ENCODE assay signal across 27 cellular contexts in genomic region chr3:89032331-89033063, GRCh38.
DNase-seq lines count a peak whose midpoint lies in the region; ATAC-seq and TF ChIP-seq lines count a peak whose summit lies in the region.
"Had no signal": no experiment of that assay in that cellular context is flagged by ENCODE, and none has a peak within 500 bp of the region (broad histone marks: within the 10 kb centered on the region; RNA-seq: fewer than 3 reads in every experiment).

No MANE protein-coding gene starts in this region.

- H3K27ac ChIP-seq in A673 (ENCODE audit: low read depth, low read length, poor library complexity, severe bottlenecking) = peak overlapping the region; percentile 37
- H3K27ac ChIP-seq: A549, hepatocyte, pancreas had no signal

- H3K27ac Mint-ChIP-seq in stimulated activated naive CD8-positive, alpha-beta T cell treated with anti-CD3 and anti-CD28 coated beads, Interleukin-15, amount 100 ng/mL, for 72 hours = peak overlapping the region in 1 of 2 donors; percentile 37
- H3K27ac Mint-ChIP-seq: activated CD4-positive, alpha-beta memory T cell treated with anti-CD3 and anti-CD28 coated beads for 36 hours; activated naive CD4-positive, alpha-beta T cell treated with anti-CD3 and anti-CD28 coated beads, Interleukin-2, amount 50 U/mL, for 24 hours; activated T-helper 17 cell treated with anti-CD3 and anti-CD28 coated beads, Interleukin-2, amount 50 U/mL, for 72 hours; natural killer cell had no signal

- H3K9me3 ChIP-seq in A673 (ENCODE audit: low read depth, low read length, poor library complexity, severe bottlenecking) = no peaks in the 10 kb centered on the region
- H3K9me3 ChIP-seq: A549, pancreas had no signal

- no peak overlapping the region for H3K4me3 Mint-ChIP-seq in stimulated activated naive CD8-positive, alpha-beta T cell treated with anti-CD3 and anti-CD28 coated beads, Interleukin-15, amount 100 ng/mL, for 72 hours
- H3K4me3 Mint-ChIP-seq: activated CD4-positive, alpha-beta memory T cell treated with anti-CD3 and anti-CD28 coated beads for 36 hours; activated naive CD4-positive, alpha-beta T cell treated with anti-CD3 and anti-CD28 coated beads, Interleukin-2, amount 50 U/mL, for 24 hours; activated T-helper 17 cell treated with anti-CD3 and anti-CD28 coated beads, Interleukin-2, amount 50 U/mL, for 72 hours; natural killer cell had no signal

- peak; percentile 65 for DNase-seq in A673 (ENCODE audit: low spot score)
- DNase-seq in epithelial cell of proximal tubule (ENCODE audit: low read depth) = peak; percentile 13
- DNase-seq in kidney tubule cell (ENCODE audit: low spot score) = peak; percentile 8
- no peak for DNase-seq in activated naive CD4-positive, alpha-beta T cell treated with anti-CD3 and anti-CD28 coated beads, Interleukin-2, amount 50 U/mL, for 16 hours
- DNase-seq in 8988T = no peak
- no peak for DNase-seq in GM13976 (ENCODE audit: low spot score)
- no peak for DNase-seq in stimulated activated naive CD8-positive, alpha-beta T cell treated with anti-CD3 and anti-CD28 coated beads, Interleukin-15, amount 100 ng/mL, for 72 hours
- DNase-seq: activated CD4-positive, alpha-beta memory T cell treated with anti-CD3 and anti-CD28 coated beads for 36 hours; activated CD8-positive, alpha-beta memory T cell treated with anti-CD3 and anti-CD28 coated beads, Interleukin-2, amount 50 U/mL, for 48 hours; anterior cingulate cortex; central memory CD4-positive, alpha-beta T cell; dermis blood vessel endothelial cell; midbrain; natural killer cell; NCI-H1105 treated with DMSO at 0.1 percent for 48 hours; NCI-H2081; NCI-H345; OCI-M1; pancreas; stimulated activated CD4-positive, alpha-beta T cell treated with anti-CD3 and anti-CD28 coated beads, Interleukin-2, amount 100 ng/mL, for 48 hours; T-helper 1 cell; trophoblast cell had no signal

- in situ Hi-C loops in GM13976 (cut with MboI; ENCODE audit: low sequenced_read_pairs, unreplicated experiment) = no loop called here

- ATAC-seq in stimulated activated naive CD8-positive, alpha-beta T cell treated with anti-CD3 and anti-CD28 coated beads, Interleukin-15, amount 100 ng/mL, for 72 hours = no peak
- ATAC-seq: A549; activated T-helper 17 cell treated with anti-CD3 and anti-CD28 coated beads, Interleukin-2, amount 50 U/mL, for 72 hours; natural killer cell; pancreas had no signal

- no peak for TF ChIP-seq RAD21 in Ishikawa (IDR thresholded peaks at IDR 0.05; ENCODE audit: low read depth)

- TF ChIP-seq CTCF in A673 (conservative IDR thresholded peaks at IDR 0.05; ENCODE audit: low read depth, low read length) = no peak
- TF ChIP-seq CTCF in epithelial cell of proximal tubule (conservative IDR thresholded peaks at IDR 0.05; ENCODE audit: low read depth, low read length) = no peak
- TF ChIP-seq CTCF in GM13976 (IDR thresholded peaks at IDR 0.05; ENCODE audit: borderline replicate concordance, control extremely low read depth, extremely low read depth, insufficient read depth, missing control alignments) = no peak

- no peaks in the 10 kb centered on the region for H3K4me1 Mint-ChIP-seq in stimulated activated naive CD8-positive, alpha-beta T cell treated with anti-CD3 and anti-CD28 coated beads, Interleukin-15, amount 100 ng/mL, for 72 hours
- H3K4me1 Mint-ChIP-seq: activated naive CD4-positive, alpha-beta T cell treated with anti-CD3 and anti-CD28 coated beads, Interleukin-2, amount 50 U/mL, for 24 hours; activated T-helper 17 cell treated with anti-CD3 and anti-CD28 coated beads, Interleukin-2, amount 50 U/mL, for 72 hours; natural killer cell had no signal

- no peaks in the 10 kb centered on the region for H3K27me3 Mint-ChIP-seq in stimulated activated naive CD8-positive, alpha-beta T cell treated with anti-CD3 and anti-CD28 coated beads, Interleukin-15, amount 100 ng/mL, for 72 hours
- H3K27me3 Mint-ChIP-seq: activated CD4-positive, alpha-beta memory T cell treated with anti-CD3 and anti-CD28 coated beads for 36 hours; activated naive CD4-positive, alpha-beta T cell treated with anti-CD3 and anti-CD28 coated beads, Interleukin-2, amount 50 U/mL, for 24 hours; activated T-helper 17 cell treated with anti-CD3 and anti-CD28 coated beads, Interleukin-2, amount 50 U/mL, for 72 hours had no signal

- no peak overlapping the region for H3K4me3 ChIP-seq in A673 (ENCODE audit: low read depth, low read length, poor library complexity, severe bottlenecking)
- no peak overlapping the region for H3K4me3 ChIP-seq in epithelial cell of proximal tubule (ENCODE audit: low read depth, low read length)
- H3K4me3 ChIP-seq: A549, hepatocyte, pancreas had no signal

- H3K27me3 ChIP-seq in A673 (replicated peaks; ENCODE audit: insufficient read depth, low read depth, low read length, poor library complexity) = no peaks in the 10 kb centered on the region
- H3K27me3 ChIP-seq: hepatocyte, pancreas had no signal

- no peak for TF ChIP-seq EP300 in Ishikawa (IDR thresholded peaks at IDR 0.05; ENCODE audit: borderline replicate concordance)

- no TSS peak for BruUV-seq in A673 (replicated peaks; lab: Mats Ljungman, UMichigan)

- POLR2A ChIA-PET in A673 (lab: Charles Lee; ENCODE audit: low non-redundant PET) = no interaction called here

- H3K9me3 Mint-ChIP-seq in stimulated activated naive CD8-positive, alpha-beta T cell treated with anti-CD3 and anti-CD28 coated beads, Interleukin-15, amount 100 ng/mL, for 72 hours = peaks cover under 1 to 10% of the 10 kb centered on the region in 2 donors
- H3K9me3 Mint-ChIP-seq: activated naive CD4-positive, alpha-beta T cell treated with anti-CD3 and anti-CD28 coated beads, Interleukin-2, amount 50 U/mL, for 24 hours; activated T-helper 17 cell treated with anti-CD3 and anti-CD28 coated beads, Interleukin-2, amount 50 U/mL, for 72 hours had no signal

- H3K4me1 ChIP-seq in A673 (ENCODE audit: insufficient read depth, low read length, poor library complexity, severe bottlenecking) = peaks cover 18% of the 10 kb centered on the region
- H3K4me1 ChIP-seq: A549, pancreas had no signal

- CTCF ChIA-PET in A673 (lab: Charles Lee) = no interaction called here

- intact Hi-C loops in A673 (cut with micrococcal nuclease; ENCODE audit: unreplicated experiment) = no loop called here

- no peaks in the 10 kb centered on the region for H3K36me3 ChIP-seq in A673 (ENCODE audit: insufficient read depth, low read length, poor library complexity, severe bottlenecking)
- H3K36me3 ChIP-seq: pancreas had no signal

TF ChIP-seq in Ishikawa, 13 proteins besides CTCF, POLR2A, EP300 and RAD21:
- TF ChIP-seq CEBPB (IDR thresholded peaks at IDR 0.05) (0 out of 2 replicates have a peak, but pooled peaks have one; percentile 19), TCF12 (IDR thresholded peaks at IDR 0.05; ENCODE audit: low read depth) (no peak)

Comparison
In these comparisons a context has a peak if more than half of its experiments do, and no peak if none do; other contexts are left out.
1. DNase-seq: peak in A673 (single experiment), epithelial cell of proximal tubule (single experiment) and kidney tubule cell (single experiment); none in activated naive CD4-positive, alpha-beta T cell treated with anti-CD3 and anti-CD28 coated beads, Interleukin-2, amount 50 U/mL, for 16 hours (single experiment), 8988T (single experiment), GM13976 (single experiment) and stimulated activated naive CD8-positive, alpha-beta T cell treated with anti-CD3 and anti-CD28 coated beads, Interleukin-15, amount 100 ng/mL, for 72 hours (0 of 2).